In the genomic region with DNA sequence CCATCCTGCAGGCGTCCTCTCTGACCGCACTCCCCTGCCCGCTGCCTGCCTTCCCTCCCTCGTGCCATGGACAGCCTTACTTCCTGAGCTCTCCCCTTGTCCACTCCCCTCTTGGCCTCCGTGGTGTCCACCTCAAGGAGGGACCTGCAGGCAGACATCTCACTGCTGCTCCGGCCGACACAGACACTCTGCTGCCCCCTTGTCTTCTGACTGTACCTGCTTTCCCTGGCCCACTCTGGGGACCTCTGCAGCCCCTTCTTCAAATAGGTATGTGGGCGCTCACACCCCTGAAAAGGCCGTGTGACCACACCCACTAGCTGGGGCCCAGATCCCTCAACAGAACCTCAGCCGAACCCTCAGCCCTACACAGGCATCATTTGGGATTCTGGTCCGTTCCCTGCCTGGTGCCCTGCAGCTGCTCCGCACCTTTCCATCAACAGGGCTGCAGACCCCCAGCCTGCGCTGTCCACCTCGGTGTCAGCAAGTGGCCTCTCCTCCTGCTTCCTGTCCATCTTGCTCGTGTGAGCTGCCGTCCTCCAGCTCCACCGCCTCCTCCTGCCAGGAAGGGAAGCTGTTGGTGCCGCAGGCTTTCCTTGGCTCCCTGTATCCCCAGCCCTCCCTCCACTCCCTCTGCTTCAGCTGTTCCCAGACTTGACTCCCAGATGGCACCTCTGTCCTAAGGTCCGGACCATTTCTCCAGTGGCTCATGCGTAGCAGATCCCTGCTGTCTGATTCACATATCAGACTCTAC, we compare ENCODE assay signal across 14 cellular contexts.
"Had no signal": no experiment of that assay in that cellular context is flagged by ENCODE, and none has a peak within 500 bp of the region (broad histone marks: within the 10 kb centered on the region; RNA-seq: fewer than 3 reads in every experiment).

No MANE protein-coding gene starts in this region.

- H3K27me3 Mint-ChIP-seq: activated CD4-positive, alpha-beta memory T cell treated with anti-CD3 and anti-CD28 coated beads for 36 hours had no signal

- H3K9me3 Mint-ChIP-seq: activated CD4-positive, alpha-beta memory T cell treated with anti-CD3 and anti-CD28 coated beads for 36 hours; activated T-cell treated with anti-CD3 and anti-CD28 coated beads, Interleukin-2, amount 50 U/mL, for 4 hours; nephron progenitor cell; stimulated activated naive CD8-positive, alpha-beta T cell treated with anti-CD3 and anti-CD28 coated beads, Interleukin-15, amount 100 ng/mL, for 72 hours had no signal

- FAIRE-seq: bronchial epithelial cell, endometrium had no signal

- H3K4me1 ChIP-seq: testis had no signal

- H3K36me3 ChIP-seq: ovary had no signal

- H3K4me1 Mint-ChIP-seq: immature natural killer cell; stimulated activated naive CD8-positive, alpha-beta T cell treated with anti-CD3 and anti-CD28 coated beads, Interleukin-15, amount 100 ng/mL, for 72 hours had no signal

- H3K4me3 ChIP-seq: esophagus muscularis mucosa, lung, ovary, testis had no signal

- ATAC-seq: activated T-cell treated with anti-CD3 and anti-CD28 coated beads, Interleukin-2, amount 50 U/mL, for 4 hours had no signal

- H3K4me3 Mint-ChIP-seq: activated CD4-positive, alpha-beta memory T cell treated with anti-CD3 and anti-CD28 coated beads for 36 hours; activated T-cell treated with anti-CD3 and anti-CD28 coated beads, Interleukin-2, amount 50 U/mL, for 4 hours; immature natural killer cell; stimulated activated naive CD8-positive, alpha-beta T cell treated with anti-CD3 and anti-CD28 coated beads, Interleukin-15, amount 100 ng/mL, for 72 hours had no signal

- H3K27ac Mint-ChIP-seq: activated CD4-positive, alpha-beta memory T cell treated with anti-CD3 and anti-CD28 coated beads for 36 hours; immature natural killer cell had no signal

- DNase-seq: activated CD4-positive, alpha-beta memory T cell treated with anti-CD3 and anti-CD28 coated beads for 36 hours; activated T-cell treated with anti-CD3 and anti-CD28 coated beads, Interleukin-2, amount 50 U/mL, for 4 hours; immature natural killer cell; left cardiac atrium; ovary; stimulated activated CD4-positive, alpha-beta T cell treated with anti-CD3 and anti-CD28 coated beads, Interleukin-15, amount 100 ng/mL, for 24 hours; stimulated activated CD4-positive, alpha-beta T cell treated with anti-CD3 and anti-CD28 coated beads, Interleukin-4, amount 100 ng/mL, for 24 hours; stimulated activated naive CD8-positive, alpha-beta T cell treated with anti-CD3 and anti-CD28 coated beads, Interleukin-15, amount 100 ng/mL, for 72 hours; testis had no signal

- H3K27me3 ChIP-seq: esophagus muscularis mucosa, ovary, testis had no signal

- H3K36me3 Mint-ChIP-seq: activated CD4-positive, alpha-beta memory T cell treated with anti-CD3 and anti-CD28 coated beads for 36 hours; immature natural killer cell had no signal

- H3K9me3 ChIP-seq: esophagus muscularis mucosa, ovary, testis had no signal

- H3K27ac ChIP-seq: ovary, testis had no signal
